ENCODE assay signal across 8 cellular contexts in the genomic region with DNA sequence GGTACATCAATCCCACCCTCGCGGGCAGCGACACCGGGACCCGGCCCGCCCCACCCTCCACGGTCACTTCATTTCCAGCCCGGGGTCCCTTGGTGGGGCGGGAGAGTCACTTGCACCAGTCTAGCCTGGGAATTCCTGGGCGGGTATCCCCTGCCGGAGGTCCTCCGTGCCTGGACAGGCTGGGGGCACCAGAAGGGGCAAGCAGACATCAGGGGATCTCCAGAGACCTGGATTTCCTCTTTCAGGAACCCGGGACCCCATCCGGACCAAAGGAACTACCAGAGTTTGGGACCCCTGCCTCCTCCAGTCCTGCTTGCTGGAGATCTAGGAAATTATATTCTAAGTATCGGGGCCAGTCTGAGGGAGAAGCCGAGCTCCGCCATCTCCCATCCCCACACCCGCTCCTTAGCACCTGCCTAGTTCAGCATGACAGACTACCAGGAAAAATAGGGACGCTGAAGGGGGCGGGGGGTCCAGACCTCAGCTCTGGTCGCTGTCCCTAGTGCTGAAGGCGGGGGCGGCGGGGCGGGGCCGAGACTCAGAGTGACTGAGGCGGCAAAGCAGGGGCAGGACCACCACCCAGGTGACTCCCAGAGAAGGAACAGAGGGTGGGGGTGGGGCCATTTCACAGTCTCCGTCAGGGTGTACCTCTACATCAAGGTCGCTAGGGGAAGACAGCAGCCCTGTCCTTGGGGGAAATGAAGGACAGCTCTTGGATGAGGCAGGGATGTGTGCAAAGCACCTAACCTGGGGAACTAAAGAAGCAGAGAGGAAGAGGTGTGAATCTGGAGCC. TPM values are rescaled to one million over a fixed set of nuclear protein-coding genes. Genes with fewer than 3 reads are reported as not detected.
DNase-seq lines count a peak whose midpoint lies in the region; ATAC-seq, FAIRE-seq and TF ChIP-seq lines count a peak whose summit lies in the region.

No MANE protein-coding gene starts in this region.

- H2BK15ac ChIP-seq in H1 (ENCODE audit: low read length): no peak overlapping the region

- H3K36me3 ChIP-seq in H7 (replicated peaks; ENCODE audit: control insufficient read depth, insufficient read depth, low read length) (no peaks in the 10 kb centered on the region), H1 (ENCODE audit: control insufficient read depth in 2 of 4, insufficient read depth in 4 of 4, low read length in 3 of 4) (no peaks in the 10 kb centered on the region; a peak in 1 of 8 replicates)

- TF ChIP-seq CTCF in AG04450 (IDR thresholded peaks at IDR 0.05; ENCODE audit: low read depth, low read length): peak; percentile 28
- TF ChIP-seq CTCF in H1 (IDR thresholded peaks at IDR 0.05; ENCODE audit: control extremely low read depth in 1 of 3, insufficient read depth in 1 of 3, low read depth in 1 of 3, low read length in 3 of 3): peak; percentile 64 to 83 (median 71)

- POLR2A ChIA-PET in AG04450 (lab: Yijun Ruan, JAX) (no interaction called here), H1 (lab: Charles Lee; ENCODE audit: partially characterized antibody) (interaction anchor here (0.8 to 2.4 kb wide), 17 partner anchors 10 to 86 kb away, joined by 3 to 7 read pairs (median 4); a partner anchor contains a TSS)

- no peaks in the 10 kb centered on the region for H3K9me3 ChIP-seq in AG04450 (ENCODE audit: control insufficient read depth, insufficient read depth, low read length)
- no peaks in the 10 kb centered on the region for H3K9me3 ChIP-seq in H1 (ENCODE audit: insufficient read depth in 2 of 2, low read depth in 1 of 2, low read length in 1 of 2)

- CTCF ChIA-PET in AG04450 (lab: Charles Lee): interaction anchor here (0.6 to 2.1 kb wide), 3 partner anchors 27 to 83 kb away, joined by 3 to 7 read pairs (median 7); no protein-coding TSS in a partner anchor
- CTCF ChIA-PET in H1 (lab: Charles Lee; ENCODE audit: partially characterized antibody): interaction anchor here (0.7 to 8.4 kb wide), 17 partner anchors 10 to 77 kb away, joined by 3 to 79 read pairs (median 6); a partner anchor contains a TSS

- H3K79me2 ChIP-seq in H1 (ENCODE audit: control insufficient read depth in 1 of 2, insufficient read depth in 2 of 2, low read length in 2 of 2): no peaks in the 10 kb centered on the region

- H3K27me3 ChIP-seq in AG04450 (ENCODE audit: control insufficient read depth, insufficient read depth, low read length) (no peaks in the 10 kb centered on the region), H7 (ENCODE audit: control insufficient read depth, insufficient read depth, low read length) (peaks cover 5% of the 10 kb centered on the region; the same call in 1 of the 2 replicates), H1 (replicated peaks in 1 of 4; ENCODE audit: control insufficient read depth in 3 of 4, extremely low read depth in 1 of 4, insufficient read depth in 3 of 4, low read length in 3 of 4) (peaks cover 0 to 3% (median 0%) of the 10 kb centered on the region in 4 experiments; a peak in 2 of 7 replicates)

- peak; percentile 68 to 71 for TF ChIP-seq RAD21 in H1 (IDR thresholded peaks at IDR 0.05 in 1 of 2, conservative IDR thresholded peaks at IDR 0.05 in 1 of 2; ENCODE audit: low read depth in 2 of 2, low read length in 2 of 2)

- no peak overlapping the region for H2BK12ac ChIP-seq in H1 (ENCODE audit: low read depth, low read length)

- H3K27ac ChIP-seq in AG04450 (ENCODE audit: low read depth, low read length) (no peak overlapping the region), H1 (ENCODE audit: low read depth, low read length) (no peak overlapping the region)

- H3K79me1 ChIP-seq in H1 (ENCODE audit: low read depth, low read length): no peaks in the 10 kb centered on the region; the same call in 1 of the 2 replicates

- no peak overlapping the region for H2AK5ac ChIP-seq in H1 (ENCODE audit: low read depth, low read length)

- H3K14ac ChIP-seq in H1 (ENCODE audit: insufficient read length): no peak overlapping the region

- H3K9ac ChIP-seq in H1 (replicated peaks in 1 of 4; ENCODE audit: extremely low read depth in 1 of 4, low read depth in 3 of 4, low read length in 3 of 4): no peak overlapping the region

- DNase-seq in AG04450 (ENCODE audit: low read depth, low spot score) (no peak), H7 (peak; percentile 98), NCI-H526 (lab: John Stamatoyannopoulos, UW) (peak; percentile 98 to 99), H1 (ENCODE audit: low read depth in 1 of 2, low spot score in 2 of 2) (peak; percentile 93 to 98), myocyte (ENCODE audit: low read depth) (peak; percentile 51)
- peak; percentile 87 for DNase-seq in activated CD8-positive, alpha-beta memory T cell treated with anti-CD3 and anti-CD28 coated beads for 24 hours
- peak; percentile 35 to 61 for DNase-seq in stimulated activated CD8-positive, alpha-beta memory T cell treated with anti-CD3 and anti-CD28 coated beads, Interleukin-7, amount 100 ng/mL, for 48 hours (ENCODE audit: extremely low read depth in 1 of 2, low read depth in 1 of 2)

- no peak overlapping the region for H4K8ac ChIP-seq in H1 (ENCODE audit: extremely low read depth, insufficient read depth, low read length)

- peak overlapping the region; percentile 85 to 97 for H3K4me2 ChIP-seq in H1 (ENCODE audit: insufficient read depth in 1 of 2, low read depth in 2 of 2, low read length in 2 of 2)

- peak overlapping the region; percentile 74 for H3K4me3 ChIP-seq in AG04450 (ENCODE audit: low read depth, low read length)
- H3K4me3 ChIP-seq in H7 (ENCODE audit: insufficient read depth, low read depth, low read length): peak overlapping the region; percentile 80
- peak overlapping the region; percentile 60 to 82 (median 76) for H3K4me3 ChIP-seq in H1 (ENCODE audit: extremely low read depth in 1 of 4, insufficient read depth in 2 of 4, low read depth in 3 of 4, low read length in 4 of 4)

- no peak overlapping the region for H4K5ac ChIP-seq in H1 (ENCODE audit: insufficient read length, low read depth, low read length)

- peaks cover 9 to 14% (median 13%) of the 10 kb centered on the region in 4 experiments for H3K4me1 ChIP-seq in H1 (replicated peaks in 1 of 4; ENCODE audit: control insufficient read depth in 3 of 4, insufficient read depth in 4 of 4, low read length in 3 of 4)

- 3% methylated on average over 18 of the region's 29 CpGs; no CpG with 5 or more reads in 1 of the 2 experiments for WGBS in H1 (ENCODE audit: extremely low coverage in 1 of 2, insufficient coverage in 1 of 2, insufficient read length in 1 of 2, insufficient replicate concordance in 2 of 2, low coverage in 1 of 2, low lambda C conversion rate in 2 of 2, missing lambda C conversion rate in 1 of 2), 2 experiments

- H3K23me2 ChIP-seq in H1 (ENCODE audit: low read depth, low read length): peaks cover 10% of the 10 kb centered on the region; the same call in 1 of the 2 replicates

- H2BK5ac ChIP-seq in H1 (ENCODE audit: low read depth, low read length): no peak overlapping the region

- no peak overlapping the region for H3K18ac ChIP-seq in H1 (ENCODE audit: extremely low read depth, low read length)

- no peak overlapping the region for H2BK20ac ChIP-seq in H1 (ENCODE audit: low read length)

- TF ChIP-seq POLR2A in H1 (IDR thresholded peaks at IDR 0.05; ENCODE audit: control extremely low read depth in 1 of 2, low read depth in 2 of 2, low read length in 2 of 2): no peak

- no peak overlapping the region for H3K4ac ChIP-seq in H1 (replicated peaks; ENCODE audit: insufficient read length, low read depth, low read length)

- no peaks in the 10 kb centered on the region for H4K20me1 ChIP-seq in H1 (replicated peaks in 1 of 2; ENCODE audit: control insufficient read depth in 1 of 2, insufficient read depth in 2 of 2, low read length in 2 of 2)

- no peak overlapping the region for H3K56ac ChIP-seq in H1 (replicated peaks; ENCODE audit: insufficient read length, low read depth, low read length)

- no peak overlapping the region for H2BK120ac ChIP-seq in H1 (replicated peaks; ENCODE audit: low read depth, low read length)

- H4K91ac ChIP-seq in H1 (replicated peaks; ENCODE audit: insufficient read length, low read length): no peak overlapping the region

- no peak for ATAC-seq in GM21367 (IDR thresholded peaks at IDR 0.05; ENCODE audit: unreplicated experiment)

- H2AFZ ChIP-seq in H1 (ENCODE audit: low read length): no peak overlapping the region; the same call in 1 of the 2 replicates

- peak in 1 of 2 experiments; percentile 54; a peak in 1 of 3 replicates for TF ChIP-seq EP300 in H1 (IDR thresholded peaks at IDR 0.05; ENCODE audit: borderline replicate concordance in 1 of 2, low read depth in 2 of 2, low read length in 2 of 2)

- H3K23ac ChIP-seq in H1 (ENCODE audit: insufficient read length): no peak overlapping the region

- FAIRE-seq in H1 (lab: Jason Lieb, UNC): no peak

RNA-seq across cellular contexts. Expression of a gene that starts 0.8 kb away (rescaled TPM):
- polyA plus RNA-seq in AG04450 (2011; rRNA removed) (1.5 and 1.7 TPM in 2 replicates), H1 (2011; rRNA removed) (7.3 and 8.8 TPM in 2 replicates)
- 3.0 and 5.6 TPM in 2 replicates for polyA minus RNA-seq in AG04450 (2011; rRNA and poly(A)+ RNA removed)
- total RNA-seq in H7 (2014; rRNA removed; shearing (Covaris generic)): 5.1 and 7.7 TPM in 2 replicates
- 5.5 and 6.4 TPM in 2 replicates for total RNA-seq in H1 (2021; fragmentation: NEBNext Ultra II Directional; extraction: Animal tissue kit (Norgen Biotek cat#: 25700))
- polyA plus RNA-seq in H1 (2011; cell fraction: cytosol; rRNA removed): 8.3 TPM
- polyA plus RNA-seq in H1 (2011; cell fraction: nucleus; rRNA removed): 41.0 TPM
- 6.4 to 8.9 TPM (median 6.9 TPM) in 4 replicates for polyA plus RNA-seq in H1 (2012, experiment 1 of 2)
- 3.6 TPM for polyA plus RNA-seq in H1 (2012, experiment 2 of 2)
- polyA plus RNA-seq in H1 (2013, experiment 1 of 2): 4.6 TPM
- polyA plus RNA-seq in H1 (2013, experiment 2 of 2): 4.7 TPM
- polyA minus RNA-seq in H1 (2011; rRNA and poly(A)+ RNA removed): 4.7 and 8.4 TPM in 2 replicates
- polyA minus RNA-seq in H1 (2011; cell fraction: cytosol; rRNA and poly(A)+ RNA removed): 2.5 TPM
- 7.1 TPM for polyA minus RNA-seq in H1 (2011; cell fraction: nucleus; rRNA and poly(A)+ RNA removed)
- total RNA-seq in myocyte: 2.1 and 3.0 TPM in 2 replicates
- 8.1 TPM for polyA plus RNA-seq in myocyte (2012)

RNA-seq across cellular contexts. Expression of a gene that starts 4.8 kb away (rescaled TPM):
- polyA plus RNA-seq in AG04450 (2011; rRNA removed): 40.5 and 42.6 TPM in 2 replicates
- polyA minus RNA-seq in AG04450 (2011; rRNA and poly(A)+ RNA removed): 61.7 and 68.9 TPM in 2 replicates
- total RNA-seq in H7 (2014; rRNA removed; shearing (Covaris generic)): 38.7 and 48.6 TPM in 2 replicates
- total RNA-seq in H1 (2021; fragmentation: NEBNext Ultra II Directional; extraction: Animal tissue kit (Norgen Biotek cat#: 25700)): 58.2 and 62.2 TPM in 2 replicates
- polyA plus RNA-seq in H1 (2011; rRNA removed): 76.0 and 98.8 TPM in 2 replicates
- polyA plus RNA-seq in H1 (2011; cell fraction: cytosol; rRNA removed): 73.0 TPM
- polyA plus RNA-seq in H1 (2011; cell fraction: nucleus; rRNA removed): 458 TPM
- polyA plus RNA-seq in H1 (2012, experiment 1 of 2): 49.9 to 84.8 TPM (median 77.3 TPM) in 4 replicates
- 31.5 TPM for polyA plus RNA-seq in H1 (2012, experiment 2 of 2)
- polyA plus RNA-seq in H1 (2013, experiment 1 of 2): 59.7 TPM
- 53.7 TPM for polyA plus RNA-seq in H1 (2013, experiment 2 of 2)
- 74.1 and 100 TPM in 2 replicates for polyA minus RNA-seq in H1 (2011; rRNA and poly(A)+ RNA removed)
- 37.4 TPM for polyA minus RNA-seq in H1 (2011; cell fraction: cytosol; rRNA and poly(A)+ RNA removed)
- 107 TPM for polyA minus RNA-seq in H1 (2011; cell fraction: nucleus; rRNA and poly(A)+ RNA removed)
- 24.8 and 26.8 TPM in 2 replicates for total RNA-seq in myocyte
- polyA plus RNA-seq in myocyte (2012): 39.4 TPM

RNA-seq across cellular contexts. Expression of a gene that starts 15.9 kb away (rescaled TPM):
- 104 and 115 TPM in 2 replicates for polyA plus RNA-seq in AG04450 (2011; rRNA removed)
- 73.6 and 94.7 TPM in 2 replicates for polyA minus RNA-seq in AG04450 (2011; rRNA and poly(A)+ RNA removed)
- 59.4 and 61.4 TPM in 2 replicates for total RNA-seq in H7 (2014; rRNA removed; shearing (Covaris generic))
- total RNA-seq in H1 (2021; fragmentation: NEBNext Ultra II Directional; extraction: Animal tissue kit (Norgen Biotek cat#: 25700)): 48.9 and 50.0 TPM in 2 replicates
- 143 and 151 TPM in 2 replicates for polyA plus RNA-seq in H1 (2011; rRNA removed)
- 87.8 TPM for polyA plus RNA-seq in H1 (2011; cell fraction: cytosol; rRNA removed)
- 85.4 TPM for polyA plus RNA-seq in H1 (2011; cell fraction: nucleus; rRNA removed)
- 44.1 to 56.0 TPM (median 54.1 TPM) in 4 replicates for polyA plus RNA-seq in H1 (2012, experiment 1 of 2)
- polyA plus RNA-seq in H1 (2012, experiment 2 of 2): 104 TPM
- 63.7 TPM for polyA plus RNA-seq in H1 (2013, experiment 1 of 2)
- polyA plus RNA-seq in H1 (2013, experiment 2 of 2): 73.0 TPM
- polyA minus RNA-seq in H1 (2011; rRNA and poly(A)+ RNA removed): 54.5 and 60.6 TPM in 2 replicates
- polyA minus RNA-seq in H1 (2011; cell fraction: cytosol; rRNA and poly(A)+ RNA removed): 35.5 TPM
- 21.9 TPM for polyA minus RNA-seq in H1 (2011; cell fraction: nucleus; rRNA and poly(A)+ RNA removed)
- 106 and 130 TPM in 2 replicates for total RNA-seq in myocyte
- polyA plus RNA-seq in myocyte (2012): 129 TPM

RNA-seq across cellular contexts. Expression of a gene that starts 22.8 kb away (rescaled TPM):
- 10.2 and 12.3 TPM in 2 replicates for polyA plus RNA-seq in AG04450 (2011; rRNA removed)
- polyA minus RNA-seq in AG04450 (2011; rRNA and poly(A)+ RNA removed): 7.1 and 9.2 TPM in 2 replicates
- total RNA-seq in H7 (2014; rRNA removed; shearing (Covaris generic)): 9.4 and 14.7 TPM in 2 replicates
- 52.2 and 55.4 TPM in 2 replicates for total RNA-seq in H1 (2021; fragmentation: NEBNext Ultra II Directional; extraction: Animal tissue kit (Norgen Biotek cat#: 25700))
- polyA plus RNA-seq in H1 (2011; rRNA removed): 22.8 and 39.1 TPM in 2 replicates
- 16.5 TPM for polyA plus RNA-seq in H1 (2011; cell fraction: cytosol; rRNA removed)
- polyA plus RNA-seq in H1 (2011; cell fraction: nucleus; rRNA removed): 58.2 TPM
- 39.5 to 52.0 TPM (median 47.1 TPM) in 4 replicates for polyA plus RNA-seq in H1 (2012, experiment 1 of 2)
- polyA plus RNA-seq in H1 (2012, experiment 2 of 2): 47.8 TPM
- 38.5 TPM for polyA plus RNA-seq in H1 (2013, experiment 1 of 2)
- polyA plus RNA-seq in H1 (2013, experiment 2 of 2): 41.8 TPM
- 8.3 and 11.1 TPM in 2 replicates for polyA minus RNA-seq in H1 (2011; rRNA and poly(A)+ RNA removed)
- 22.6 TPM for polyA minus RNA-seq in H1 (2011; cell fraction: cytosol; rRNA and poly(A)+ RNA removed)
- 19.6 TPM for polyA minus RNA-seq in H1 (2011; cell fraction: nucleus; rRNA and poly(A)+ RNA removed)
- total RNA-seq in myocyte: 7.5 and 13.1 TPM in 2 replicates
- polyA plus RNA-seq in myocyte (2012): 42.2 TPM

RNA-seq across cellular contexts. Expression of a gene that starts 23.1 kb away (rescaled TPM):
- polyA plus RNA-seq in AG04450 (2011; rRNA removed): not detected in 2 replicates
- not detected in 2 replicates for polyA minus RNA-seq in AG04450 (2011; rRNA and poly(A)+ RNA removed)
- 1.00 and 2.2 TPM in 2 replicates for total RNA-seq in H7 (2014; rRNA removed; shearing (Covaris generic))
- 2.3 and 2.4 TPM in 2 replicates for total RNA-seq in H1 (2021; fragmentation: NEBNext Ultra II Directional; extraction: Animal tissue kit (Norgen Biotek cat#: 25700))
- 7.5 and 9.9 TPM in 2 replicates for polyA plus RNA-seq in H1 (2011; rRNA removed)
- polyA plus RNA-seq in H1 (2011; cell fraction: cytosol; rRNA removed): 7.1 TPM
- polyA plus RNA-seq in H1 (2011; cell fraction: nucleus; rRNA removed): 8.5 TPM
- polyA plus RNA-seq in H1 (2012, experiment 1 of 2): 2.9 to 5.2 TPM (median 4.0 TPM) in 4 replicates
- 4.1 TPM for polyA plus RNA-seq in H1 (2012, experiment 2 of 2)
- 0.93 TPM for polyA plus RNA-seq in H1 (2013, experiment 1 of 2)
- polyA plus RNA-seq in H1 (2013, experiment 2 of 2): 0.96 TPM
- 2.8 and 3.7 TPM in 2 replicates for polyA minus RNA-seq in H1 (2011; rRNA and poly(A)+ RNA removed)
- polyA minus RNA-seq in H1 (2011; cell fraction: cytosol; rRNA and poly(A)+ RNA removed): 1.5 TPM
- 1.1 TPM for polyA minus RNA-seq in H1 (2011; cell fraction: nucleus; rRNA and poly(A)+ RNA removed)
- total RNA-seq in myocyte: not detected in 2 replicates
- 0.06 TPM for polyA plus RNA-seq in myocyte (2012)
